In the genomic region with DNA sequence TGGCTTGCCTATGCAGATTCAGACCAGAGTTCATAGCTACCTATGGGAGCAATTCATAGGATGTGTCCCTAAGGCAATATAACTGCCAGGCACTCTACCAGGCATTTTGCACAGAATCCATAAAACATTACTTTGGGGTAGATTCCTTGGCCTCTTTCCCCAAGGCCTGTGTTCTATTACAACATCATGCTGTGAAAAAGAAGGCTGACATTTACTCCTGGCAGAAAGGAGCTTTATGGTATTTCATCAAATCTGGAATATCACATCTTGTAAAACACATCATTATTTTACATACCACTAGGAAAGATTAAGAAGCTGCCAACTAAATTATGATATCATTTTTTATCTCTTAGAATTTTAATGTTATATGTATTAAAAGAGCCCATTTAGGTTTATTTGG, we compare ENCODE assay signal across 18 cellular contexts.
"Had no signal": no experiment of that assay in that cellular context is flagged by ENCODE, and none has a peak within 500 bp of the region (broad histone marks: within the 10 kb centered on the region; RNA-seq: fewer than 3 reads in every experiment).

No MANE protein-coding gene starts in this region.

- H3K9me3 ChIP-seq: heart right ventricle, lower lobe of right lung, ovary, spleen, thoracic aorta, upper lobe of right lung had no signal

- H3K27me3 ChIP-seq: heart right ventricle, ovary, spleen, upper lobe of right lung had no signal

- DNase-seq: activated CD4-positive, alpha-beta memory T cell treated with anti-CD3 and anti-CD28 coated beads for 36 hours; activated CD4-positive, alpha-beta T cell treated with anti-CD3 and anti-CD28 coated beads for 36 hours; activated CD8-positive, alpha-beta memory T cell treated with anti-CD3 and anti-CD28 coated beads, Interleukin-2, amount 10 ng/mL, durations not matched to agents 7 days and 5 days; activated naive CD4-positive, alpha-beta T cell treated with anti-CD3 and anti-CD28 coated beads for 36 hours; activated naive CD8-positive, alpha-beta T cell treated with anti-CD3 and anti-CD28 coated beads, Interleukin-2, amount 50 U/mL, for 24 hours; activated T-cell treated with anti-CD3 and anti-CD28 coated beads, Interleukin-2, amount 50 U/mL, for 1 hour; heart right ventricle; left colon; lower lobe of right lung; ovary; spleen; stimulated activated naive CD8-positive, alpha-beta T cell treated with anti-CD3 and anti-CD28 coated beads, Interleukin-15, amount 100 ng/mL, for 72 hours; T-helper 17 cell; upper lobe of right lung had no signal

- H3K4me3 ChIP-seq: heart right ventricle, lower lobe of right lung, ovary, spleen, thoracic aorta, upper lobe of right lung had no signal

- H3K27ac Mint-ChIP-seq: activated CD4-positive, alpha-beta memory T cell treated with anti-CD3 and anti-CD28 coated beads for 36 hours; activated CD4-positive, alpha-beta T cell treated with anti-CD3 and anti-CD28 coated beads for 36 hours; activated CD8-positive, alpha-beta memory T cell treated with anti-CD3 and anti-CD28 coated beads, Interleukin-2, amount 10 ng/mL, durations not matched to agents 7 days and 5 days; activated naive CD4-positive, alpha-beta T cell treated with anti-CD3 and anti-CD28 coated beads for 36 hours; activated naive CD8-positive, alpha-beta T cell treated with anti-CD3 and anti-CD28 coated beads, Interleukin-2, amount 50 U/mL, for 24 hours; activated T-helper 2 cell treated with anti-CD3 and anti-CD28 coated beads, Interferon-gamma antibody, Interleukin-2, Interleukin-4, amounts not matched to agents 10 μg/mL and 5 μg/mL and 100 μg/mL, durations not matched to agents 14 hours and 24 hours and 36 hours; stimulated activated naive CD8-positive, alpha-beta T cell treated with anti-CD3 and anti-CD28 coated beads, Interleukin-15, amount 100 ng/mL, for 72 hours; T-helper 17 cell had no signal

- H3K36me3 ChIP-seq: heart right ventricle, lower lobe of right lung, ovary, spleen, thoracic aorta, upper lobe of right lung had no signal

- H3K4me1 Mint-ChIP-seq: activated CD4-positive, alpha-beta T cell treated with anti-CD3 and anti-CD28 coated beads for 36 hours; activated CD8-positive, alpha-beta memory T cell treated with anti-CD3 and anti-CD28 coated beads, Interleukin-2, amount 10 ng/mL, durations not matched to agents 7 days and 5 days; activated naive CD8-positive, alpha-beta T cell treated with anti-CD3 and anti-CD28 coated beads, Interleukin-2, amount 50 U/mL, for 24 hours; stimulated activated naive CD8-positive, alpha-beta T cell treated with anti-CD3 and anti-CD28 coated beads, Interleukin-15, amount 100 ng/mL, for 72 hours; T-helper 17 cell had no signal

- H3K36me3 Mint-ChIP-seq: activated CD4-positive, alpha-beta memory T cell treated with anti-CD3 and anti-CD28 coated beads for 36 hours; activated CD8-positive, alpha-beta memory T cell treated with anti-CD3 and anti-CD28 coated beads, Interleukin-2, amount 10 ng/mL, durations not matched to agents 7 days and 5 days had no signal

- H3K27me3 Mint-ChIP-seq: activated CD4-positive, alpha-beta memory T cell treated with anti-CD3 and anti-CD28 coated beads for 36 hours; activated CD8-positive, alpha-beta memory T cell treated with anti-CD3 and anti-CD28 coated beads, Interleukin-2, amount 10 ng/mL, durations not matched to agents 7 days and 5 days; activated naive CD8-positive, alpha-beta T cell treated with anti-CD3 and anti-CD28 coated beads, Interleukin-2, amount 50 U/mL, for 24 hours had no signal

- H3K4me3 Mint-ChIP-seq: activated CD4-positive, alpha-beta memory T cell treated with anti-CD3 and anti-CD28 coated beads for 36 hours; activated CD4-positive, alpha-beta T cell treated with anti-CD3 and anti-CD28 coated beads for 36 hours; activated CD8-positive, alpha-beta memory T cell treated with anti-CD3 and anti-CD28 coated beads, Interleukin-2, amount 10 ng/mL, durations not matched to agents 7 days and 5 days; activated naive CD4-positive, alpha-beta T cell treated with anti-CD3 and anti-CD28 coated beads for 36 hours; activated naive CD8-positive, alpha-beta T cell treated with anti-CD3 and anti-CD28 coated beads, Interleukin-2, amount 50 U/mL, for 24 hours; neural crest cell; stimulated activated naive CD8-positive, alpha-beta T cell treated with anti-CD3 and anti-CD28 coated beads, Interleukin-15, amount 100 ng/mL, for 72 hours; T-helper 17 cell had no signal

- H3K27ac ChIP-seq: heart right ventricle, lower lobe of right lung, ovary, spleen, thoracic aorta, upper lobe of right lung had no signal

- H3K9me3 Mint-ChIP-seq: activated CD4-positive, alpha-beta memory T cell treated with anti-CD3 and anti-CD28 coated beads for 36 hours; activated naive CD4-positive, alpha-beta T cell treated with anti-CD3 and anti-CD28 coated beads for 36 hours; activated T-helper 2 cell treated with anti-CD3 and anti-CD28 coated beads, Interferon-gamma antibody, Interleukin-2, Interleukin-4, amounts not matched to agents 10 μg/mL and 5 μg/mL and 100 μg/mL, durations not matched to agents 14 hours and 24 hours and 36 hours; stimulated activated naive CD8-positive, alpha-beta T cell treated with anti-CD3 and anti-CD28 coated beads, Interleukin-15, amount 100 ng/mL, for 72 hours had no signal

- ATAC-seq: activated CD4-positive, alpha-beta T cell treated with anti-CD3 and anti-CD28 coated beads for 36 hours; activated CD8-positive, alpha-beta memory T cell treated with anti-CD3 and anti-CD28 coated beads, Interleukin-2, amount 10 ng/mL, durations not matched to agents 7 days and 5 days; activated naive CD8-positive, alpha-beta T cell treated with anti-CD3 and anti-CD28 coated beads, Interleukin-2, amount 50 U/mL, for 24 hours; heart right ventricle; left colon; lower lobe of right lung; sciatic nerve; stimulated activated naive CD8-positive, alpha-beta T cell treated with anti-CD3 and anti-CD28 coated beads, Interleukin-15, amount 100 ng/mL, for 72 hours; T-helper 17 cell; upper lobe of right lung had no signal

- H3K4me1 ChIP-seq: upper lobe of right lung had no signal
